ENCODE assay signal across 8 cellular contexts in the genomic region with DNA sequence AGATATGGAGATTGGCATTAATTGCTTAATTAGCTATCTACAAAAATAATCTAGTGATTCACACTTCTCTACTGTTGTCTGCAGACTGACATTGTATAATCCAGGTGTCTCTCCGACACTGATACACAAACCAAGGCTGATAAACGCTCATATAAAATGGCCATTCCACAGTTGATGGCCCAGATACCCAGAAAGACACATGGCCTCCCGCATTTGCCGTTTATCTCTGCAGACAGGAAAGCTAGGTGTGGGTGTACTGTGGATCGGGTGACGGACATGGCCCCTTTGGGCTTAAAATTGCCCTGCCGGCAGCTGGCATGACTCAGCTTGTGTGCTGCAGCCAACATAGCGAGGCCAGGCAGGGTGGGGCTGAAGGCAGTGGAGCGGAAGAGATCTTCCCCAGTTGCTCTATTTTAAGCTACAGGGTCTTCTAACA. TPM values are rescaled to one million over a fixed set of nuclear protein-coding genes. Genes with fewer than 3 reads are reported as not detected.
DNase-seq lines count a peak whose midpoint lies in the region; ATAC-seq, FAIRE-seq and TF ChIP-seq lines count a peak whose summit lies in the region.

No MANE protein-coding gene starts in this region.

- H3K4me3 Mint-ChIP-seq in astrocyte (ENCODE audit: unreplicated experiment) = no peak overlapping the region
- H3K4me3 Mint-ChIP-seq in mesothelial cell of epicardium = peak overlapping the region; percentile 21

- ATAC-seq in GM19324 (IDR thresholded peaks at IDR 0.05; ENCODE audit: low FRiP score, unreplicated experiment) (peak; percentile 59), HG03196 (IDR thresholded peaks at IDR 0.05; ENCODE audit: unreplicated experiment) (peak; percentile 59), GM18873 (IDR thresholded peaks at IDR 0.05; ENCODE audit: low FRiP score, unreplicated experiment) (no peak)

- no peaks in the 10 kb centered on the region for H4K20me1 ChIP-seq in astrocyte (ENCODE audit: insufficient read depth, low read length)

- H2AFZ ChIP-seq in astrocyte (ENCODE audit: low read depth, low read length) = peak overlapping the region; percentile 3

- H3K9me3 Mint-ChIP-seq in astrocyte (ENCODE audit: unreplicated experiment) = no peaks in the 10 kb centered on the region
- no peaks in the 10 kb centered on the region for H3K9me3 Mint-ChIP-seq in mesothelial cell of epicardium

- FAIRE-seq in astrocyte (lab: Jason Lieb, UNC) = no peak

- H3K4me2 ChIP-seq in astrocyte (ENCODE audit: low read length) = peak overlapping the region; percentile 63

- peak overlapping the region; percentile 74 for H3K27ac Mint-ChIP-seq in astrocyte (ENCODE audit: unreplicated experiment)
- no peak overlapping the region for H3K27ac Mint-ChIP-seq in mesothelial cell of epicardium

- H3K4me1 Mint-ChIP-seq in astrocyte (ENCODE audit: low read depth, unreplicated experiment) (peaks cover 35% of the 10 kb centered on the region), mesothelial cell of epicardium (peaks cover 13% of the 10 kb centered on the region)

- peaks cover 7% of the 10 kb centered on the region for H3K4me1 ChIP-seq in astrocyte (ENCODE audit: insufficient read depth, low read length)

- H3K27me3 Mint-ChIP-seq in astrocyte (ENCODE audit: low read depth, unreplicated experiment) (no peaks in the 10 kb centered on the region), mesothelial cell of epicardium (ENCODE audit: low read depth) (peaks cover 8% of the 10 kb centered on the region)

- no peaks in the 10 kb centered on the region for H3K36me3 ChIP-seq in astrocyte (ENCODE audit: insufficient read depth, low read length)

- no peak overlapping the region for H3K4me3 ChIP-seq in astrocyte (ENCODE audit: insufficient read depth, low read depth, low read length)

- no peaks in the 10 kb centered on the region for H3K9me3 ChIP-seq in astrocyte (ENCODE audit: insufficient read depth, low read depth, low read length)

- no peaks in the 10 kb centered on the region for H3K36me3 Mint-ChIP-seq in astrocyte (ENCODE audit: low read depth, unreplicated experiment)
- H3K36me3 Mint-ChIP-seq in mesothelial cell of epicardium = no peaks in the 10 kb centered on the region

- no peak overlapping the region for H3K9ac ChIP-seq in astrocyte (ENCODE audit: low read length)

- TF ChIP-seq CTCF in astrocyte (IDR thresholded peaks at IDR 0.05; ENCODE audit: insufficient read depth, low read depth, low read length) (no peak), mesothelial cell of epicardium (IDR thresholded peaks at IDR 0.05; ENCODE audit: unreplicated experiment) (no peak)

- no peaks in the 10 kb centered on the region for H3K27me3 ChIP-seq in astrocyte (ENCODE audit: insufficient read depth, low read length)

- no peak overlapping the region for H3K27ac ChIP-seq in astrocyte (ENCODE audit: low read depth, low read length)

- DNase-seq in DMS 273 treated with DMSO at 0.1 percent for 48 hours (lab: John Stamatoyannopoulos, UW) (peak; percentile 97), NCI-H226 (peak; percentile 49), astrocyte (ENCODE audit: low read depth) (peak; percentile 87), mesothelial cell of epicardium (ENCODE audit: low spot score in 2 of 2, unreplicated experiment in 2 of 2) (no peak)
- DNase-seq in stimulated activated naive CD4-positive, alpha-beta T cell treated with Interleukin-2 at 50 U/mL for 16 hours (lab: John Stamatoyannopoulos, UW) = no peak

- H3K79me2 ChIP-seq in astrocyte (ENCODE audit: insufficient read depth, low read length) = no peaks in the 10 kb centered on the region

RNA-seq across cellular contexts. Expression of gene PMAIP1, which starts 18.5 kb away (rescaled TPM):
- total RNA-seq in astrocyte (91.0 and 98.1 TPM in 2 replicates), mesothelial cell of epicardium (7.6 to 10.9 TPM (median 9.9 TPM) in 3 replicates)

Comparison
In these comparisons a context has a peak if more than half of its experiments do, and no peak if none do; other contexts are left out.
1. DNase-seq: peak in DMS 273 treated with DMSO at 0.1 percent for 48 hours (single experiment), NCI-H226 (single experiment) and astrocyte (single experiment); none in mesothelial cell of epicardium (0 of 2) and stimulated activated naive CD4-positive, alpha-beta T cell treated with Interleukin-2 at 50 U/mL for 16 hours (single experiment).